In the genomic region with DNA sequence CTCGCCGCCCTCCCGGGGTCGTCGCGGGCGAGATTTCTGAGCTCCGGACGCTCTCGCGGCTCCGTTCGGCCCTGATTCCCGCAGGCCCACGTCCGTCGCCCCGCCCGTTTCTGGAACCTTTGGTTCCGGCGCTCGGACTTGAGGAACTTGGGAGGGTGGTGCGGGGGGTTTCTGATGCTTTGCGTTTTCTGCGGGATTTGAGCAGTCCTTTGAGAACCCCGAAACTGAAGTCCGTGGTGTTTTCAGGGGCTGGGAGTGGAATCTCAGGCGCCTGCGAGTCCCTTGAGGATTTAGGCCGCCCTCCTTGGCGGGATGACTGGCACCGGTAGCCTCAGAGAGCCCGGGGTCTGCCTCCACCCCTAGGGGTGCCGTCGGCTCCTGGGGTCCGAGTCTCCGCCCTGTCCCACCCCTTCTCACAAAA, we compare ENCODE assay signal across 9 cellular contexts. TPM values are rescaled to one million over a fixed set of nuclear protein-coding genes. Genes with fewer than 3 reads are reported as not detected.
DNase-seq lines count a peak whose midpoint lies in the region; TF ChIP-seq lines count a peak whose summit lies in the region.
"Had no signal": no experiment of that assay in that cellular context is flagged by ENCODE, and none has a peak within 500 bp of the region (broad histone marks: within the 10 kb centered on the region; RNA-seq: fewer than 3 reads in every experiment).

No MANE protein-coding gene starts in this region.

- H3K27me3 ChIP-seq in BJ (ENCODE audit: control insufficient read depth, insufficient read depth, low read length): no peaks in the 10 kb centered on the region
- no peaks in the 10 kb centered on the region for H3K27me3 ChIP-seq in duodenal mucosa (ENCODE audit: control insufficient read depth in 1 of 2, insufficient read depth in 2 of 2, low read length in 2 of 2)
- no peaks in the 10 kb centered on the region for H3K27me3 ChIP-seq in mononuclear cell (ENCODE audit: insufficient read depth, low read length)
- H3K27me3 ChIP-seq in uterus: no peaks in the 10 kb centered on the region

- POLR2A ChIA-PET in BJ (lab: Charles Lee): interaction anchor here (0.6 kb wide), 1 partner anchor 111 kb away, joined by 3 read pairs; no protein-coding TSS in a partner anchor

- CTCF ChIA-PET in BJ (lab: Yijun Ruan, JAX): interaction anchor here (0.8 to 2.7 kb wide), 3 partner anchors 11 to 110 kb away, joined by 3 to 18 read pairs (median 4); no protein-coding TSS in a partner anchor

- H3K36me3 ChIP-seq in BJ (ENCODE audit: control insufficient read depth, insufficient read depth, low read length) (no peaks in the 10 kb centered on the region), duodenal mucosa (ENCODE audit: control insufficient read depth in 1 of 2, insufficient read depth in 2 of 2, low read length in 2 of 2) (no peaks in the 10 kb centered on the region), uterus (no peaks in the 10 kb centered on the region)

- H3K27ac Mint-ChIP-seq in IgD-negative memory B cell (peak overlapping the region in 1 of 3 donors; percentile 63), HFFc6 (no peak overlapping the region)

- no peaks in the 10 kb centered on the region for H3K27me3 Mint-ChIP-seq in IgD-negative memory B cell
- peaks cover 26% of the 10 kb centered on the region for H3K27me3 Mint-ChIP-seq in HFFc6 (ENCODE audit: insufficient read depth)

- TF ChIP-seq POLR2A in uterus (IDR thresholded peaks at IDR 0.05): no peak

- H3K4me3 ChIP-seq in BJ (ENCODE audit: low read depth, low read length): peak overlapping the region; percentile 57
- peak overlapping the region; percentile 76 to 77 for H3K4me3 ChIP-seq in duodenal mucosa (ENCODE audit: low read depth in 1 of 2, low read length in 2 of 2)
- peak overlapping the region; percentile 46 for H3K4me3 ChIP-seq in mononuclear cell (ENCODE audit: low read length)
- peak overlapping the region; percentile 70 to 86 for H3K4me3 ChIP-seq in uterus

- H3K4me1 ChIP-seq in duodenal mucosa (ENCODE audit: control insufficient read depth in 1 of 2, insufficient read depth in 2 of 2, low read length in 2 of 2): peaks cover 4 to 5% of the 10 kb centered on the region in 2 donors
- peaks cover 12% of the 10 kb centered on the region for H3K4me1 ChIP-seq in mononuclear cell (ENCODE audit: insufficient read depth, low read length)
- no peaks in the 10 kb centered on the region for H3K4me1 ChIP-seq in uterus

- H3K9me3 ChIP-seq in duodenal mucosa (ENCODE audit: control insufficient read depth in 1 of 2, low read length in 2 of 2): no peaks in the 10 kb centered on the region
- H3K9me3 ChIP-seq in mononuclear cell (ENCODE audit: low read depth, low read length): no peaks in the 10 kb centered on the region
- H3K9me3 ChIP-seq in uterus: no peaks in the 10 kb centered on the region

- intact Hi-C loops in uterus (cut with DNase I; ENCODE audit: low total_unique reads): loop anchor here (10.0 kb wide), 1 partner anchor 116 kb away; the partner anchor contains the start of gene KRCC1

- H3K27ac ChIP-seq in duodenal mucosa (ENCODE audit: low read depth, low read length) (peak overlapping the region; percentile 70), uterus (peak overlapping the region; percentile 79 to 89)

- H3K9me3 Mint-ChIP-seq in IgD-negative memory B cell (peaks cover 0 to 5% (median 1%) of the 10 kb centered on the region in 3 donors), HFFc6 (no peaks in the 10 kb centered on the region)

- H3K4me3 Mint-ChIP-seq in IgD-negative memory B cell (peak overlapping the region; percentile 70 to 81 (median 76)), HFFc6 (no peak overlapping the region)

- H3K36me3 Mint-ChIP-seq in IgD-negative memory B cell: peaks cover 2% of the 10 kb centered on the region
- H3K36me3 Mint-ChIP-seq in HFFc6 (ENCODE audit: low read depth): no peaks in the 10 kb centered on the region

- DNase-seq in BJ (ENCODE audit: low read depth): no peak
- DNase-seq in uterus: peak in 1 of 2 donors; percentile 34
- no peak for DNase-seq in Ammon's horn (ENCODE audit: low spot score)
- DNase-seq in HFFc6: no peak
- DNase-seq in NCI-H1092 (lab: John Stamatoyannopoulos, UW): no peak

- H3K9ac ChIP-seq in duodenal mucosa (ENCODE audit: low read depth in 1 of 2, low read length in 2 of 2): peak overlapping the region; percentile 70 to 81

- H3K4me1 Mint-ChIP-seq in IgD-negative memory B cell: peaks cover 4 to 6% (median 4%) of the 10 kb centered on the region in 3 donors
- H3K4me1 Mint-ChIP-seq in HFFc6 (ENCODE audit: low read depth): no peaks in the 10 kb centered on the region

- TF ChIP-seq CTCF in BJ (IDR thresholded peaks at IDR 0.05; ENCODE audit: insufficient read depth, low read depth, low read length): peak; percentile 18; the same call in 1 of the 2 replicates
- TF ChIP-seq CTCF in uterus (IDR thresholded peaks at IDR 0.05): no peak
- TF ChIP-seq CTCF in HFFc6 (IDR thresholded peaks at IDR 0.05): no peak

RNA-seq across cellular contexts. Expression of gene THNSL2, which starts 0.3 kb away (rescaled TPM):
- polyA plus RNA-seq in BJ (2011; rRNA removed) (13.7 and 32.1 TPM in 2 replicates), IgD-negative memory B cell (1.8 TPM)
- polyA minus RNA-seq in BJ (2011; rRNA and poly(A)+ RNA removed): 15.6 and 22.9 TPM in 2 replicates
- total RNA-seq in mononuclear cell (0.73 TPM), uterus (10 to 100 TPM in 3 of 4 donors, 1 to 10 TPM in 1; 5.0 to 32.1 (median 15.8) TPM)
- not detected for total RNA-seq in HFFc6 (2021; fragmentation: NEBNext Ultra II Directional; extraction: Animal tissue kit (Norgen Biotek cat#: 25700))

RNA-seq across cellular contexts. Expression of gene FABP1, which starts 42.6 kb away (rescaled TPM):
- not detected in 2 replicates for polyA plus RNA-seq in BJ (2011; rRNA removed)
- not detected in 2 replicates for polyA minus RNA-seq in BJ (2011; rRNA and poly(A)+ RNA removed)
- not detected for polyA plus RNA-seq in IgD-negative memory B cell
- not detected for total RNA-seq in mononuclear cell
- total RNA-seq in uterus: 1 to 10 TPM in 1 of 4 donors, under 1 TPM in 1, not detected in 2; 0.88 to 1.8 TPM
- total RNA-seq in HFFc6 (2021; fragmentation: NEBNext Ultra II Directional; extraction: Animal tissue kit (Norgen Biotek cat#: 25700)): not detected
- total RNA-seq: dermis microvascular lymphatic vessel endothelial cell had no signal
